In the genomic region with DNA sequence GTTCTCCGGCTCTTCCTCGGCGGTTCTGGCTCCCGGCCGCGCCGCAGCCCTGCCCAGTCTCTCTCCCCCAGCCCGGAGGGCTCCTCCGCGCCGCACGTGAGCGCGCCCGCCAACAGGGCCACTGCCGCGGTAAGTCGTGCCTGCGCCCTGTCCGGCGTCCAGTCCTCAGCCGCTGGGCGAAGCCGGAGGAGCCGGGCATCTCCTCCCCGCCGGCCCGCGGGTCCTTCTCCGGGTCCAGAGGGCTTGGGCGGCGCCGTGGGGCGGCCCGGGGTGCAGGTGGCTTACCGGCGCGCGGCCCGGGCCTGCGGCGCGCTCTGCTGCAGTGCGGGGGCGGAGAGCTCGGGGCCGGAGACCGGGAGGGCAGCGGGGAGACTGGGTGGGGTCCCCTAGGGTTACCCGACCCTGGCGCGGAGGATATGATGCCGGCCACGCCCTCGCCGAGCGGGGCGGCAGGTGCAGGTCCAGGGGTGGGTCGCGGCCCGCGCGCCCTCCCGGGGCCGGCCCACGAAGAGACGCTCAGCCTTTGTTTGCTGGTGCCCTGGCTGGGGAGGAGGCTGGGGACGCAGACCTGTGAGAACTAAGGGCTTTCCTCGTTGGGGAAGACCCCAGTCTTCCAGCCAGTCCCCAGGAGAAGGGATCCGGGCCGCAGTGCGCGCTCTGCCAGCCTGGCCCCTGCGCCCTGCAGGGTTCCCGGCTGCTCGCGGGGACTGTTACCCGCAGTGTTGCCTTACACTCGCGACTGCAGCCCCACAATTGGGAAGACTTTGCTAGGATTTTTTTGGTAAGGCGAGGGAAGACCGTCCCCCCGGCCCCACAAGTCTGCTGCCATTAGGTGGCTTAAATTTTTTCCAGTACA, we compare ENCODE assay signal across 1 cellular context.
A peak's percentile ranks its signal among the peaks of the same experiment; 100 is the strongest.
TF ChIP-seq lines count a peak whose summit lies in the region.

A gene with protein sequence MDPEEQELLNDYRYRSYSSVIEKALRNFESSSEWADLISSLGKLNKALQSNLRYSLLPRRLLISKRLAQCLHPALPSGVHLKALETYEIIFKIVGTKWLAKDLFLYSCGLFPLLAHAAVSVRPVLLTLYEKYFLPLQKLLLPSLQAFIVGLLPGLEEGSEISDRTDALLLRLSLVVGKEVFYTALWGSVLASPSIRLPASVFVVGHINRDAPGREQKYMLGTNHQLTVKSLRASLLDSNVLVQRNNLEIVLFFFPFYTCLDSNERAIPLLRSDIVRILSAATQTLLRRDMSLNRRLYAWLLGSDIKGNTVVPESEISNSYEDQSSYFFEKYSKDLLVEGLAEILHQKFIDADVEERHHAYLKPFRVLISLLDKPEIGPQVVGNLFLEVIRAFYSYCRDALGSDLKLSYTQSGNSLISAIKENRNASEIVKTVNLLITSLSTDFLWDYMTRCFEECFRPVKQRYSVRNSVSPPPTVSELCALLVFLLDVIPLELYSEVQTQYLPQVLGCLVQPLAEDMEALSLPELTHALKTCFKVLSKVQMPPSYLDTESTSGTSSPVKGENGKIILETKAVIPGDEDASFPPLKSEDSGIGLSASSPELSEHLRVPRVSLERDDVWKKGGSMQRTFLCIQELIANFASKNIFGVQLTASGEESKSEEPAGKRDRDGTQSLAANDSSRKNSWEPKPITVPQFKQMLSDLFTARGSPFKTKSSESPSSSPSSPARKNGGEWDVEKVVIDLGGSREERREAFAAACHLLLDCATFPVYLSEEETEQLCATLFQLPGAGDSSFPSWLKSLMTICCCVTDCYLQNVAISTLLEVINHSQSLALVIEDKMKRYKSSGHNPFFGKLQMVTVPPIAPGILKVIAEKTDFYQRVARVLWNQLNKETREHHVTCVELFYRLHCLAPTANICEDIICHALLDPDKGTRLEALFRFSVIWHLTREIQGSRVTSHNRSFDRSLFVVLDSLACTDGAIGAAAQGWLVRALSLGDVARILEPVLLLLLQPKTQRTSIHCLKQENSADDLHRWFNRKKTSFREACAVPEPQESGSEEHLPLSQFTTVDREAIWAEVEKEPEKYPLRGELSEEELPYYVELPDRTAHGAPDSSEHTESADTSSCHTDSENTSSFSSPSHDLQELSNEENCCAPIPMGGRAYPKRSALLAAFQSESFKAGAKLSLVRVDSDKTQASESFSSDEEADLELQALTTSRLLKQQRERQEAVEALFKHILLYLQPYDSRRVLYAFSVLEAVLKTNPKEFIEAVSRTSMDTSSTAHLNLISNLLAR (N-terminal part only) (plus strand): TSS at position 10 of the 856 bp plus-strand sequence. CDS start 7,910 bp downstream, outside the sequence.

TF ChIP-seq in H1, 55 proteins besides CTCF, POLR2A, EP300 and RAD21 (continued from another document):
- no peak for TF ChIP-seq FOSL1 (IDR thresholded peaks at IDR 0.05; ENCODE audit: insufficient read depth, low read depth, low read length)
- TF ChIP-seq ASH2L (IDR thresholded peaks at IDR 0.05; ENCODE audit: low read length): no peak
- peak; percentile 85; the same call in 1 of the 2 replicates for TF ChIP-seq EGR1 (IDR thresholded peaks at IDR 0.05; ENCODE audit: borderline replicate concordance, low read depth, low read length)
- no peak for TF ChIP-seq CEBPB (IDR thresholded peaks at IDR 0.05; ENCODE audit: low read depth, low read length)
- TF ChIP-seq PHF8 (conservative IDR thresholded peaks at IDR 0.05; ENCODE audit: low read depth, low read length): peak; percentile 70
- no peak for TF ChIP-seq CBX8 (IDR thresholded peaks at IDR 0.05; ENCODE audit: borderline replicate concordance, low read depth, low read length)
- TF ChIP-seq CREB1 (IDR thresholded peaks at IDR 0.05): no peak
- TF ChIP-seq HDAC2 (IDR thresholded peaks at IDR 0.05; ENCODE audit: borderline replicate concordance in 1 of 2, low read depth in 2 of 2, low read length in 2 of 2): no peak
- no peak for TF ChIP-seq TCF12 (IDR thresholded peaks at IDR 0.05; ENCODE audit: low read depth, low read length)
- TF ChIP-seq KDM4A (IDR thresholded peaks at IDR 0.05; ENCODE audit: low read depth, low read length, severe bottlenecking): peak; percentile 66
- TF ChIP-seq TAF1 (IDR thresholded peaks at IDR 0.05; ENCODE audit: low read depth, low read length): no peak; the same call in 1 of the 2 replicates
- no peak for TF ChIP-seq SIN3A (conservative IDR thresholded peaks at IDR 0.05 in 1 of 2, IDR thresholded peaks at IDR 0.05 in 1 of 2; ENCODE audit: low read depth in 1 of 2, low read length in 2 of 2)
- no peak for TF ChIP-seq CHD7 (IDR thresholded peaks at IDR 0.05; ENCODE audit: insufficient replicate concordance, low read length)
- peak; percentile 37; the same call in 1 of the 2 replicates for TF ChIP-seq TBP (IDR thresholded peaks at IDR 0.05; ENCODE audit: low read depth, low read length)
- no peak for TF ChIP-seq POLR2AphosphoS5 (IDR thresholded peaks at IDR 0.05; ENCODE audit: low read depth, low read length)
- no peak for TF ChIP-seq BRCA1 (IDR thresholded peaks at IDR 0.05; ENCODE audit: low read depth, low read length)
- no peak for TF ChIP-seq KDM5A (IDR thresholded peaks at IDR 0.05; ENCODE audit: low read length)
- no peak for TF ChIP-seq SIX5 (IDR thresholded peaks at IDR 0.05; ENCODE audit: low read depth, low read length)
- TF ChIP-seq CBX5 (IDR thresholded peaks at IDR 0.05; ENCODE audit: low read depth, low read length): no peak
- no peak for TF ChIP-seq CHD1 (IDR thresholded peaks at IDR 0.05; ENCODE audit: low read depth, low read length)
